8 cellular contexts compared by ENCODE assay signal in genomic region chr13:41960195-41960699, GRCh38. TPM values are rescaled to one million over a fixed set of nuclear protein-coding genes. Genes with fewer than 3 reads are reported as not detected.
DNase-seq lines count a peak whose midpoint lies in the region; ATAC-seq lines count a peak whose summit lies in the region.

No MANE protein-coding gene starts in this region.

- DNase-seq in activated CD4-positive, CD25-positive, alpha-beta regulatory T cell treated with anti-CD3 and anti-CD28 coated beads, Interleukin-2, amount 50 U/mL, for 72 hours = no peak
- DNase-seq in SJCRH30 = no peak
- DNase-seq in myocyte (ENCODE audit: low read depth) = peak; percentile 36
- no peak for DNase-seq in activated CD8-positive, alpha-beta memory T cell treated with anti-CD3 and anti-CD28 coated beads for 24 hours
- no peak for DNase-seq in NOMO-1 treated with dmso at 0.1 percent for 144 hours (lab: John Stamatoyannopoulos, UW; ENCODE audit: unreplicated experiment)

- H3K27me3 ChIP-seq in SJCRH30 (no peaks in the 10 kb centered on the region), esophagus (ENCODE audit: control insufficient read depth in 1 of 2, insufficient read depth in 2 of 2, low read length in 2 of 2) (no peaks in the 10 kb centered on the region)

- peak; percentile 4 to 33 for ATAC-seq in activated CD4-positive, CD25-positive, alpha-beta regulatory T cell treated with anti-CD3 and anti-CD28 coated beads, Interleukin-2, amount 50 U/mL, for 24 hours
- peak; percentile 8 for ATAC-seq in HG02870 (IDR thresholded peaks at IDR 0.05; ENCODE audit: unreplicated experiment)

- H3K9me3 ChIP-seq in SJCRH30 (replicated peaks) = no peaks in the 10 kb centered on the region
- H3K9me3 ChIP-seq in esophagus (ENCODE audit: control insufficient read depth in 2 of 2, insufficient read depth in 1 of 2, low read depth in 1 of 2, low read length in 1 of 2) = no peaks in the 10 kb centered on the region

- no peaks in the 10 kb centered on the region for H3K4me1 ChIP-seq in SJCRH30
- H3K4me1 ChIP-seq in esophagus (ENCODE audit: control insufficient read depth in 2 of 2, insufficient read depth in 2 of 2, low read length in 1 of 2) = peaks cover 0 to 2% of the 10 kb centered on the region in 2 donors

- H3K4me3 ChIP-seq in SJCRH30 (peak overlapping the region; percentile 94), esophagus (ENCODE audit: low read depth in 1 of 2, low read length in 2 of 2) (peak overlapping the region; percentile 80 to 95)

- H3K36me3 ChIP-seq in SJCRH30 = no peaks in the 10 kb centered on the region
- H3K36me3 ChIP-seq in esophagus (ENCODE audit: control insufficient read depth in 2 of 2, insufficient read depth in 2 of 2, low read length in 1 of 2) = no peaks in the 10 kb centered on the region

- 6 to 7% methylated on average over 14 of the region's 14 CpGs for WGBS in esophagus, 2 donors

- H3K27ac ChIP-seq in SJCRH30 = peak overlapping the region; percentile 52
- H3K27ac ChIP-seq in esophagus (ENCODE audit: low read depth in 2 of 2, low read length in 1 of 2) = peak overlapping the region; percentile 84 to 92

RNA-seq across cellular contexts. Expression of gene VWA8, which starts 0.7 kb away (rescaled TPM):
- 11.8 and 14.8 TPM in 2 replicates for total RNA-seq in SJCRH30 (2014; rRNA removed; shearing (Covaris generic))
- 1 to 10 TPM; 3.5 to 3.6 TPM for polyA plus RNA-seq in esophagus
- total RNA-seq in myocyte = 7.5 and 12.8 TPM in 2 replicates
- polyA plus RNA-seq in myocyte (2012) = 3.8 TPM
